10 cellular contexts compared by ENCODE assay signal in the genomic region with DNA sequence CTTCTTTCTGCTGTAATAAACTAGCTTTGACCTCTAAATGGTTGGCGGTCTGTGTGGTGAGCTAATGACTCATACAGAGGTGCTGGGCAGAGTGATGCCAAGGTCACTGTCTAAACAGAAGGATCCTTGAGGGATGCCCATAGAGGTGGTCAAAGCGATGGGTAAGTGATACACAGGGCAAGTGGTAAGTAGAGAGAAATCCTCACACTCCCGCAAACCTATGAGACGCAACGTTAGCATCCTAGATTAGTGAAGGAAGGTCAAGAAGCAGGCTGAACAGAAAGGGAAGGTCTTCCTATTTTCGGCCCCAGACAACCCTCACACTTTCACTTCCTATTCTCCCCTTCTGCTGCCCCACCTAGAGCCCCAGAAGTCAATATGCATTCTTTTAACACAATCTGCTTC.
DNase-seq lines count a peak whose midpoint lies in the region; ATAC-seq, FAIRE-seq and TF ChIP-seq lines count a peak whose summit lies in the region.
"Had no signal": no experiment of that assay in that cellular context is flagged by ENCODE, and none has a peak within 500 bp of the region (broad histone marks: within the 10 kb centered on the region; RNA-seq: fewer than 3 reads in every experiment).

No MANE protein-coding gene starts in this region.

- no peaks in the 10 kb centered on the region for H3K9me3 Mint-ChIP-seq in endothelial cell (ENCODE audit: unreplicated experiment)

- no peak overlapping the region for H3K27ac Mint-ChIP-seq in endothelial cell (ENCODE audit: unreplicated experiment)

- 80 to 85% methylated on average over 6 of the region's 6 CpGs for WGBS in testis, 2 donors

- TF ChIP-seq CTCF in GM12875 (IDR thresholded peaks at IDR 0.05; ENCODE audit: borderline replicate concordance, insufficient read depth, low read depth, low read length) (no peak), bronchial epithelial cell (IDR thresholded peaks at IDR 0.05; ENCODE audit: insufficient read depth, low read length, severe bottlenecking) (no peak), testis (IDR thresholded peaks at IDR 0.05) (no peak), endothelial cell (IDR thresholded peaks at IDR 0.05; ENCODE audit: unreplicated experiment) (no peak)

- FAIRE-seq in bronchial epithelial cell (lab: Jason Lieb, UNC), result peak; percentile 66

- no peaks in the 10 kb centered on the region for H3K36me3 Mint-ChIP-seq in endothelial cell (ENCODE audit: low read depth, unreplicated experiment)

- no peak overlapping the region for H3K4me3 Mint-ChIP-seq in endothelial cell (ENCODE audit: unreplicated experiment)

- peaks cover 3% of the 10 kb centered on the region for H3K4me1 ChIP-seq in testis

- TF ChIP-seq POLR2A in testis (IDR thresholded peaks at IDR 0.05), result no peak

- H3K27me3 Mint-ChIP-seq in endothelial cell (ENCODE audit: unreplicated experiment), result peaks cover 3% of the 10 kb centered on the region

- H3K27me3 ChIP-seq in bronchial epithelial cell (ENCODE audit: control insufficient read depth, insufficient read depth, low read length) (no peaks in the 10 kb centered on the region), testis (no peaks in the 10 kb centered on the region)

- H3K36me3 ChIP-seq in bronchial epithelial cell (ENCODE audit: control insufficient read depth, insufficient read depth, low read length), result no peaks in the 10 kb centered on the region
- H3K36me3 ChIP-seq in testis (ENCODE audit: low read depth, missing control alignments), result no peaks in the 10 kb centered on the region

- H3K4me3 ChIP-seq in GM12875 (ENCODE audit: low read depth, low read length) (peak overlapping the region; percentile 27), bronchial epithelial cell (ENCODE audit: low read depth, low read length) (no peak overlapping the region), testis (no peak overlapping the region)
- H3K4me3 ChIP-seq: lung, SK-N-MC had no signal

- H3K27ac ChIP-seq in testis, result no peak overlapping the region
- H3K27ac ChIP-seq: SK-N-MC had no signal

- no peaks in the 10 kb centered on the region for H3K9me3 ChIP-seq in testis

- intact Hi-C loops in testis (cut with DNase I; ENCODE audit: low total_unique reads), result no loop called here

- DNase-seq in bronchial epithelial cell (ENCODE audit: low read depth), result no peak
- no peak for DNase-seq in stimulated activated naive CD4-positive, alpha-beta T cell treated with Interleukin-2 at 50 U/mL for 16 hours (lab: John Stamatoyannopoulos, UW)
- DNase-seq in activated CD4-positive, CD25-positive, alpha-beta regulatory T cell (lab: John Stamatoyannopoulos, UW), result no peak
- DNase-seq in testis, result no peak
- DNase-seq in endothelial cell (ENCODE audit: low spot score), result no peak

- peaks cover 25% of the 10 kb centered on the region for H3K4me1 Mint-ChIP-seq in endothelial cell (ENCODE audit: unreplicated experiment)

- peak; percentile 95 for ATAC-seq in GM21423 (IDR thresholded peaks at IDR 0.05; ENCODE audit: unreplicated experiment)
- peak; percentile 91 for ATAC-seq in HG03457 (IDR thresholded peaks at IDR 0.05; ENCODE audit: unreplicated experiment)
